Comparison of ENCODE assay signal across 8 cellular contexts in the genomic region with DNA sequence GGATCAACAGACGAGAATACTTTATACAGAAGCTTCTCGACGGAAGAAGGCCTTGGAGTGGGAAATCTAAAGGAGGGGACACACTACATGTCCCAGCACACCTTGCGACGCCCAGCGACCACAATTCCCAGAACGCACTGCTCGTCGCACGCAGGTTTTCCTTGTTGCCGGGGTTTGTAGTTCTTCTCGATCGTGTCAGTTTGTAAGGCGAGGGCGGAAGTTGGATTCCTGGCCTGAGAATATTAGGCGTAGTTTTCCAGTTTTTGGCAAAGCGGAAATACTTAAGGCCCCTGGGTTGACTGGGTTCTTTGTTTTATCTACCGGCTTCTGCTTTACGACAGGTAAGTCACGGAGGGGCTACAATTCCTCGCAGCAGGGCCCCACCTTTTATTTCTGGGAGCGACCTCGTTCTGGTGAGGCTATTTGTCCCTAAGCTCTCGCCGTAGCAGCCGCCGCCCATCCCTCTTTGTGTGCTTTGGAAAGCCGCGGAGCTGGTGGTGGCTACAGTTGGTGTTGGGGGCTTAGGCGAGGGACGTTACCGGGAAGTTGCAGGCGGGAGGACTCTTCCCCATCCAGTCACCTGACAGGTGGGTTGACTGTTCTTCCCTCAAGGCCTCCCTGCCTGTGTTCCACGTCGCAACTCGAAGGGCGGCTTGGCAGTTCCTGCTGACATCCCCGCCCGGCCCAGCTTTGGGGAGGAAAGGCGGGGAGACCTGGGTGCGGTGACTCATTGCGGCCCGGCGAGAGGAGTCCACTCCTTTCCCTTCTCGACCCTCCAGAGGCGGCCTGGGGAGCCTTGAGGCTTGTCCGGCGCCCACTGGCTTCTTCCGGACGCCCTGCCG. TPM values are rescaled to one million over a fixed set of nuclear protein-coding genes. Genes with fewer than 3 reads are reported as not detected.
A peak's percentile ranks its signal among the peaks of the same experiment; 100 is the strongest.
DNase-seq lines count a peak whose midpoint lies in the region; ATAC-seq and TF ChIP-seq lines count a peak whose summit lies in the region.

A gene (plus strand): TSS at position 183 of the 842 bp plus-strand sequence. CDS start 2,687 bp downstream, outside the sequence.

- peak within 1 kb of the TSS; percentile 72 for H2AFZ ChIP-seq in hepatocyte

- no peaks in the 10 kb centered on the region for H3K36me3 ChIP-seq in hepatocyte (replicated peaks; ENCODE audit: insufficient read depth, low read depth)

- DNase-seq in NCI-H2029 (lab: John Stamatoyannopoulos, UW) (peak; percentile 89), T1000 (lab: John Stamatoyannopoulos, UW) (peak; percentile 77), astrocyte of the hippocampus (ENCODE audit: low read depth, low spot score) (peak; percentile 96), hepatocyte (ENCODE audit: low spot score) (peak; percentile 92), renal cortical epithelial cell (ENCODE audit: low read depth) (peak; percentile 93), cortex of kidney (lab: John Stamatoyannopoulos, UW) (no peak)

- peak within 1 kb of the TSS; percentile 80 for H3K4me3 ChIP-seq in hepatocyte

- H3K27me3 ChIP-seq in hepatocyte = no peaks in the 10 kb centered on the region

- peaks cover 45% of the 10 kb centered on the region for H3K79me2 ChIP-seq in hepatocyte

- peak; percentile 50 for TF ChIP-seq POLR2A in GM18505 (IDR thresholded peaks at IDR 0.05; ENCODE audit: borderline replicate concordance, extremely low read depth, insufficient read depth, insufficient read length)

- no peaks in the 10 kb centered on the region for H3K9me3 ChIP-seq in hepatocyte (ENCODE audit: low read depth)

- ATAC-seq in GM18505 (IDR thresholded peaks at IDR 0.05; ENCODE audit: unreplicated experiment) = peak; percentile 75
- peak; percentile 62 for ATAC-seq in HG02970 (IDR thresholded peaks at IDR 0.05; ENCODE audit: low FRiP score, unreplicated experiment)

- H4K20me1 ChIP-seq in hepatocyte (ENCODE audit: insufficient read depth, poor library complexity, severe bottlenecking) = peaks cover 30% of the 10 kb centered on the region

- WGBS in hepatocyte (ENCODE audit: low lambda C conversion rate, missing lambda C conversion rate) = under 1% methylated on average over 51 of the region's 51 CpGs

- TF ChIP-seq CTCF in hepatocyte (IDR thresholded peaks at IDR 0.05; ENCODE audit: poor library complexity) = no peak

- H3K9me2 ChIP-seq in hepatocyte (replicated peaks; ENCODE audit: insufficient read depth) = no peaks in the 10 kb centered on the region

- H3K27ac ChIP-seq in hepatocyte = peak within 1 kb of the TSS; percentile 94

- H3K4me2 ChIP-seq in hepatocyte = peak within 1 kb of the TSS; percentile 80

- H3K4me1 ChIP-seq in hepatocyte (ENCODE audit: insufficient read depth) = peaks cover 6% of the 10 kb centered on the region

RNA-seq across cellular contexts. Expression of the gene that starts here (rescaled TPM):
- total RNA-seq in hepatocyte (116 and 122 TPM in 2 replicates), renal cortical epithelial cell (222 and 280 TPM in 2 replicates)
- 51.3 and 54.3 TPM in 2 replicates for polyA plus RNA-seq in hepatocyte
